In the genomic region with DNA sequence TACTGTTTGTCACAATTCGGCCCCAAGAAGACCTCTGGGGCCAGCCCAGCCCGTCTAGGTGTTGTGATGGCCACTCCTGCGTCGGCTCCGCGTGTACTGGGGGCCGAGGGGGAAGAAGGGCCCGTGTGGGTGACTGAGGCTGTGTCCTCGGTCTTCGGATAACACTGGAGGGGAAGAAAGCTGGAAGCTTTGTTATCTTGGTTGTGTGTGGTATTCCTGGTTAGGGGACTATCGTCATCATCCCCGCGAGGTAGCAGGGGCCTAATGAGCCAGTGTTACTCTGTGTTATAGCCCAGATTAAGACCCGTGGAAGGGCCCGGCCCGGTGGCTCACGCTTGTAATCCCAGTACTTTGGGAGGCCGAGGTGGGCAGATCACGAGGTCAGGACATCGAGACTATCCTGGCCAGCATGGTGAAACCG, we compare ENCODE assay signal across 9 cellular contexts. TPM values are rescaled to one million over a fixed set of nuclear protein-coding genes. Genes with fewer than 3 reads are reported as not detected.
DNase-seq lines count a peak whose midpoint lies in the region; ATAC-seq and TF ChIP-seq lines count a peak whose summit lies in the region.
"Had no signal": no experiment of that assay in that cellular context is flagged by ENCODE, and none has a peak within 500 bp of the region (broad histone marks: within the 10 kb centered on the region; RNA-seq: fewer than 3 reads in every experiment).

No MANE protein-coding gene starts in this region.

- TF ChIP-seq CTCF in HEK293 (tag by site-specific recombination; IDR thresholded peaks at IDR 0.05) (no peak), glutamatergic neuron (IDR thresholded peaks at IDR 0.05; ENCODE audit: partially characterized antibody, unreplicated experiment) (no peak)

- peaks cover 10 to 43% of the 10 kb centered on the region in 2 experiments for H3K36me3 ChIP-seq in HEK293 (ENCODE audit: control insufficient read depth in 2 of 2, insufficient read depth in 1 of 2, low read length in 2 of 2)
- peaks cover 27% of the 10 kb centered on the region for H3K36me3 ChIP-seq in skeletal muscle satellite cell (ENCODE audit: insufficient read depth, low read length)

- DNase-seq in activated CD4-positive, alpha-beta memory T cell treated with anti-CD3 and anti-CD28 coated beads for 36 hours = no peak
- DNase-seq in glutamatergic neuron (no peak), nucleus accumbens (lab: John Stamatoyannopoulos, UW) (no peak)

- POLR2A ChIA-PET in HEK293 (lab: Yijun Ruan, JAX) = interaction anchor here (0.6 kb wide), 1 partner anchor 203 kb away, joined by 3 read pairs; no protein-coding TSS in a partner anchor
- POLR2A ChIA-PET in activated CD4-positive, alpha-beta memory T cell treated with anti-CD3 and anti-CD28 coated beads for 36 hours (lab: Charles Lee) = no interaction called here

- peak overlapping the region; percentile 96 for H3K4me3 Mint-ChIP-seq in activated CD4-positive, alpha-beta memory T cell treated with anti-CD3 and anti-CD28 coated beads for 36 hours
- H3K4me3 Mint-ChIP-seq in glutamatergic neuron (ENCODE audit: unreplicated experiment) = peak overlapping the region; percentile 97

- H3K4me1 ChIP-seq in HEK293 (ENCODE audit: control insufficient read depth, insufficient read depth, low read length) (0 out of 2 replicates have a peak, but pooled peaks cover 2% of the 10 kb centered on the region), skeletal muscle satellite cell (ENCODE audit: control insufficient read depth, insufficient read depth, low read length) (peaks cover 10% of the 10 kb centered on the region)

- CTCF ChIA-PET in HEK293 (lab: Yijun Ruan, JAX) = interaction anchor here (1.8 kb wide), 1 partner anchor 65 kb away, joined by 10 read pairs; no protein-coding TSS in a partner anchor
- CTCF ChIA-PET in activated CD4-positive, alpha-beta memory T cell treated with anti-CD3 and anti-CD28 coated beads for 36 hours (lab: Charles Lee) = interaction anchor here (1.0 kb wide), 1 partner anchor 44 kb away, joined by 5 read pairs; no protein-coding TSS in a partner anchor

- H3K4me2 ChIP-seq in skeletal muscle satellite cell (ENCODE audit: low read length) = peak overlapping the region; percentile 80

- H3K9me3 ChIP-seq in HEK293 (ENCODE audit: control insufficient read depth, insufficient read depth, low read depth, low read length) (no peaks in the 10 kb centered on the region), skeletal muscle satellite cell (replicated peaks; ENCODE audit: low read length) (no peaks in the 10 kb centered on the region)

- H3K27me3 ChIP-seq in skeletal muscle satellite cell (ENCODE audit: control insufficient read depth, insufficient read depth, low read length) = no peaks in the 10 kb centered on the region

- H3K9ac ChIP-seq in skeletal muscle satellite cell (ENCODE audit: low read depth, low read length) = peak overlapping the region; percentile 97

- peaks cover 29% of the 10 kb centered on the region for H3K36me3 Mint-ChIP-seq in activated CD4-positive, alpha-beta memory T cell treated with anti-CD3 and anti-CD28 coated beads for 36 hours
- no peaks in the 10 kb centered on the region for H3K36me3 Mint-ChIP-seq in glutamatergic neuron (ENCODE audit: unreplicated experiment)

- H3K4me1 Mint-ChIP-seq in activated CD4-positive, alpha-beta memory T cell treated with anti-CD3 and anti-CD28 coated beads for 36 hours (ENCODE audit: low read depth) = peaks cover 52% of the 10 kb centered on the region
- H3K4me1 Mint-ChIP-seq in glutamatergic neuron (ENCODE audit: low read depth, unreplicated experiment) = peaks cover 4% of the 10 kb centered on the region

- no peaks in the 10 kb centered on the region for H3K9me3 Mint-ChIP-seq in activated CD4-positive, alpha-beta memory T cell treated with anti-CD3 and anti-CD28 coated beads for 36 hours
- peaks cover 7% of the 10 kb centered on the region for H3K9me3 Mint-ChIP-seq in glutamatergic neuron (ENCODE audit: unreplicated experiment)

- H3K4me3 ChIP-seq in HEK293 (ENCODE audit: low read depth, low read length) (peak overlapping the region; percentile 96), skeletal muscle satellite cell (ENCODE audit: low read length) (peak overlapping the region; percentile 99)

- intact Hi-C loops in activated CD4-positive, alpha-beta memory T cell treated with anti-CD3 and anti-CD28 coated beads for 36 hours (cut with micrococcal nuclease) = loop anchor here (1.0 to 5.0 kb wide), 5 partner anchors 16 to 948 kb away; partner anchors contain the start of genes ECHS1, FUOM and PAOX

- peak overlapping the region; percentile 95 for H3K27ac Mint-ChIP-seq in activated CD4-positive, alpha-beta memory T cell treated with anti-CD3 and anti-CD28 coated beads for 36 hours
- peak overlapping the region; percentile 97 for H3K27ac Mint-ChIP-seq in glutamatergic neuron (ENCODE audit: unreplicated experiment)

- peak overlapping the region; percentile 74 for H3K27ac ChIP-seq in HEK293 (ENCODE audit: extremely low read depth, low read depth, low read length)

- ATAC-seq in HG02885 (IDR thresholded peaks at IDR 0.05; ENCODE audit: poor library complexity, unreplicated experiment) = no peak
- ATAC-seq in HG03039 (IDR thresholded peaks at IDR 0.05; ENCODE audit: unreplicated experiment) = no peak
- ATAC-seq in GM19035 (IDR thresholded peaks at IDR 0.05; ENCODE audit: unreplicated experiment) = no peak

- no peaks in the 10 kb centered on the region for H3K27me3 Mint-ChIP-seq in activated CD4-positive, alpha-beta memory T cell treated with anti-CD3 and anti-CD28 coated beads for 36 hours
- no peaks in the 10 kb centered on the region for H3K27me3 Mint-ChIP-seq in glutamatergic neuron (ENCODE audit: unreplicated experiment)

TF ChIP-seq in HEK293, 187 proteins besides CTCF, POLR2A, EP300 and RAD21:
- TF ChIP-seq ZFP37 (tag by site-specific recombination; IDR thresholded peaks at IDR 0.05) (no peak), ZNF335 (tag by site-specific recombination; conservative IDR thresholded peaks at IDR 0.05) (0 out of 2 replicates have a peak, but pooled peaks have one; percentile 36)

RNA-seq across cellular contexts. Expression of gene MTG1, which starts 0.9 kb away (rescaled TPM):
- 10 to 100 TPM; 33.9 to 40.3 TPM for total RNA-seq in activated CD4-positive, alpha-beta memory T cell treated with anti-CD3 and anti-CD28 coated beads for 36 hours
- 76.4 TPM for total RNA-seq in glutamatergic neuron (ENCODE audit: unreplicated experiment)
- total RNA-seq in skeletal muscle satellite cell (2012; rRNA removed) = 32.4 and 37.4 TPM in 2 replicates

RNA-seq across cellular contexts. Expression of gene PAOX, which starts 15.7 kb away (rescaled TPM):
- 1 to 10 TPM; 8.8 to 9.6 TPM for total RNA-seq in activated CD4-positive, alpha-beta memory T cell treated with anti-CD3 and anti-CD28 coated beads for 36 hours
- 12.7 TPM for total RNA-seq in glutamatergic neuron (ENCODE audit: unreplicated experiment)
- total RNA-seq in skeletal muscle satellite cell (2012; rRNA removed) = 4.1 and 4.4 TPM in 2 replicates

RNA-seq across cellular contexts. Expression of gene ECHS1, which starts 21.7 kb away (rescaled TPM):
- 10 to 100 TPM; 60.2 to 64.8 TPM for total RNA-seq in activated CD4-positive, alpha-beta memory T cell treated with anti-CD3 and anti-CD28 coated beads for 36 hours
- 64.2 TPM for total RNA-seq in glutamatergic neuron (ENCODE audit: unreplicated experiment)
- 68.2 and 75.1 TPM in 2 replicates for total RNA-seq in skeletal muscle satellite cell (2012; rRNA removed)

RNA-seq across cellular contexts. Expression of gene SPRN, which starts 29.6 kb away (rescaled TPM):
- not detected for total RNA-seq in activated CD4-positive, alpha-beta memory T cell treated with anti-CD3 and anti-CD28 coated beads for 36 hours
- 2.0 TPM for total RNA-seq in glutamatergic neuron (ENCODE audit: unreplicated experiment)
- total RNA-seq in skeletal muscle satellite cell (2012; rRNA removed) = 0.44 and 1.0 TPM in 2 replicates
- total RNA-seq: T-helper 2 cell treated with Interferon-gamma antibody and Interleukin-4, amounts not matched to agents 100 ng/mL and 5 ng/mL, for 36 hours had no signal

RNA-seq across cellular contexts. Expression of gene FUOM, which starts 37.0 kb away (rescaled TPM):
- total RNA-seq in activated CD4-positive, alpha-beta memory T cell treated with anti-CD3 and anti-CD28 coated beads for 36 hours = 10 to 100 TPM; 46.5 to 49.8 TPM
- 13.0 TPM for total RNA-seq in glutamatergic neuron (ENCODE audit: unreplicated experiment)
- 25.6 and 42.4 TPM in 2 replicates for total RNA-seq in skeletal muscle satellite cell (2012; rRNA removed)
